In genomic region chr17:50206604-50207293, GRCh38 we compare ENCODE assay signal across 8 cellular contexts. TPM values are rescaled to one million over a fixed set of nuclear protein-coding genes. Genes with fewer than 3 reads are reported as not detected.
DNase-seq lines count a peak whose midpoint lies in the region; ATAC-seq, FAIRE-seq and TF ChIP-seq lines count a peak whose summit lies in the region.

No MANE protein-coding gene starts in this region.

- no peak overlapping the region for H2AK5ac ChIP-seq in mesendoderm (ENCODE audit: low read length)

- peaks cover 0 to 3% of the 10 kb centered on the region in 2 donors for H3K36me3 Mint-ChIP-seq in CD14-positive monocyte

- no peak overlapping the region for H4K5ac ChIP-seq in mesendoderm (ENCODE audit: low read length)

- intact Hi-C loops in ascending aorta (cut with DNase I) (no loop called here), CD14-positive monocyte (cut with micrococcal nuclease) (no loop called here)

- 75% methylated on average over 16 of the region's 18 CpGs for WGBS in A549 (ENCODE audit: missing lambda C conversion rate)
- WGBS in GM23248 (ENCODE audit: low coverage in 1 of 2, low lambda C conversion rate in 2 of 2, missing lambda C conversion rate in 2 of 2), 2 experiments = 8 to 10% methylated on average over 14 to 18 of the region's 18 CpGs
- WGBS in mesendoderm (ENCODE audit: extremely low coverage, insufficient coverage, low lambda C conversion rate) = 100% methylated on average over 2 of the region's 18 CpGs

- 0 out of 3 replicates have a peak overlapping the region, but pooled peaks have one; percentile 3 for H3K4me2 ChIP-seq in A549
- peak overlapping the region; percentile 77 for H3K4me2 ChIP-seq in GM23248 (ENCODE audit: unreplicated experiment)
- no peak overlapping the region for H3K4me2 ChIP-seq in mesendoderm (ENCODE audit: low read length)

- no peak overlapping the region for H3K4me3 ChIP-seq in A549
- H3K4me3 ChIP-seq in GM23248 = peak overlapping the region; percentile 59
- peak overlapping the region in 1 of 2 donors; percentile 35 for H3K4me3 ChIP-seq in ascending aorta
- no peak overlapping the region for H3K4me3 ChIP-seq in mesendoderm (ENCODE audit: low read length)

- TF ChIP-seq EP300 in A549 (IDR thresholded peaks at IDR 0.05) = no peak

- TF ChIP-seq RAD21 in A549 (conservative IDR thresholded peaks at IDR 0.05 in 1 of 2, IDR thresholded peaks at IDR 0.05 in 1 of 2) = no peak

- ATAC-seq in A549 (no peak), GM18909 (IDR thresholded peaks at IDR 0.05; ENCODE audit: poor library complexity, unreplicated experiment) (no peak)

- FAIRE-seq in A549 (lab: Jason Lieb, UNC) = no peak

- no peaks in the 10 kb centered on the region for H4K20me1 ChIP-seq in GM23248 (ENCODE audit: insufficient read depth)

- H3K9ac ChIP-seq in GM23248 = peak overlapping the region; percentile 100
- H3K9ac ChIP-seq in mesendoderm (ENCODE audit: low read length) = peak overlapping the region; percentile 39

- DNase-seq in A549 (ENCODE audit: low read depth in 1 of 2, low spot score in 1 of 2) (no peak), GM23248 (peak; percentile 85), ascending aorta (ENCODE audit: low spot score in 2 of 2) (peak in 1 of 2 donors; percentile 84), mesendoderm (peak; percentile 71), CD14-positive monocyte (ENCODE audit: low spot score) (no peak), middle frontal gyrus (ENCODE audit: extremely low spot score, low spot score) (no peak)
- DNase-seq in effector CD8-positive, alpha-beta T cell (lab: John Stamatoyannopoulos, UW) = no peak

- H3K27me3 Mint-ChIP-seq in CD14-positive monocyte (ENCODE audit: low read depth in 3 of 3) = peaks cover 43 to 74% (median 53%) of the 10 kb centered on the region in 3 donors

- H3K18ac ChIP-seq in mesendoderm (ENCODE audit: low read length) = no peak overlapping the region

- no peak overlapping the region for H2BK5ac ChIP-seq in mesendoderm (ENCODE audit: low read length)

- no peak overlapping the region for H4K8ac ChIP-seq in mesendoderm (ENCODE audit: low read depth, low read length)

- H3K79me2 ChIP-seq in GM23248 (ENCODE audit: insufficient read depth) (peaks cover 64% of the 10 kb centered on the region), mesendoderm (ENCODE audit: control insufficient read depth, insufficient read depth, low read length) (no peaks in the 10 kb centered on the region)

- H3K4me1 Mint-ChIP-seq in CD14-positive monocyte = peaks cover 5% of the 10 kb centered on the region

- H3K4me1 ChIP-seq in A549 = peaks cover 26% of the 10 kb centered on the region
- peaks cover 91% of the 10 kb centered on the region for H3K4me1 ChIP-seq in GM23248 (ENCODE audit: insufficient read depth)
- peaks cover 16 to 40% of the 10 kb centered on the region in 2 donors for H3K4me1 ChIP-seq in ascending aorta
- peaks cover 25% of the 10 kb centered on the region for H3K4me1 ChIP-seq in mesendoderm (ENCODE audit: control insufficient read depth, low read depth, low read length)

- POLR2A ChIA-PET in A549 (lab: Yijun Ruan, JAX) = no interaction called here

- no peak overlapping the region for H2BK15ac ChIP-seq in mesendoderm (replicated peaks; ENCODE audit: low read depth)

- no peak overlapping the region for H3K23ac ChIP-seq in mesendoderm (ENCODE audit: low read length)

- H3K27ac Mint-ChIP-seq in CD14-positive monocyte = no peak overlapping the region

- H3K9me3 ChIP-seq in A549 = no peaks in the 10 kb centered on the region
- H3K9me3 ChIP-seq in GM23248 (ENCODE audit: low read depth) = no peaks in the 10 kb centered on the region
- no peaks in the 10 kb centered on the region for H3K9me3 ChIP-seq in ascending aorta

- H3K56ac ChIP-seq in mesendoderm (ENCODE audit: low read length) = no peak overlapping the region

- peaks cover 0 to 4% (median 0%) of the 10 kb centered on the region in 7 donors for H3K9me3 Mint-ChIP-seq in CD14-positive monocyte

- H3K79me1 ChIP-seq in mesendoderm (ENCODE audit: low read length) = no peaks in the 10 kb centered on the region

- CTCF ChIA-PET in A549 (lab: Yijun Ruan, JAX) = interaction anchor here (0.9 to 31.5 kb wide), 6 partner anchors 9 to 89 kb away, joined by 3 to 1255 read pairs (median 609); partner anchors contain the start of genes SGCA and TMEM92

- no peak overlapping the region for H2BK120ac ChIP-seq in mesendoderm (ENCODE audit: low read depth, low read length)

- in situ Hi-C loops in GM23248 (cut with MboI) = no loop called here

- H3K36me3 ChIP-seq in GM23248 (ENCODE audit: low read depth) = no peaks in the 10 kb centered on the region
- no peaks in the 10 kb centered on the region for H3K36me3 ChIP-seq in ascending aorta
- H3K36me3 ChIP-seq in mesendoderm (ENCODE audit: control insufficient read depth, insufficient read depth, low read length) = no peaks in the 10 kb centered on the region

- peak overlapping the region; percentile 47 for H2AFZ ChIP-seq in GM23248

- TF ChIP-seq CTCF in A549 (IDR thresholded peaks at IDR 0.05) = no peak
- no peak for TF ChIP-seq CTCF in ascending aorta (IDR thresholded peaks at IDR 0.05)
- no peak for TF ChIP-seq CTCF in CD14-positive monocyte (IDR thresholded peaks at IDR 0.05)

- peak overlapping the region in 1 of 2 experiments; percentile 36; a peak in 2 of 6 replicates for H3K27ac ChIP-seq in A549
- peak overlapping the region; percentile 100 for H3K27ac ChIP-seq in GM23248
- H3K27ac ChIP-seq in ascending aorta = peak overlapping the region; percentile 62 to 96
- no peak overlapping the region for H3K27ac ChIP-seq in mesendoderm (ENCODE audit: low read depth, low read length)

- H3K9me2 ChIP-seq in GM23248 (ENCODE audit: insufficient read depth) = no peaks in the 10 kb centered on the region

- no peaks in the 10 kb centered on the region for H3K27me3 ChIP-seq in GM23248 (replicated peaks; ENCODE audit: insufficient read depth)
- H3K27me3 ChIP-seq in ascending aorta = no peaks in the 10 kb centered on the region
- peaks cover 3% of the 10 kb centered on the region for H3K27me3 ChIP-seq in mesendoderm (ENCODE audit: insufficient read depth, low read length, poor library complexity)

- TF ChIP-seq POLR2A in A549 (IDR thresholded peaks at IDR 0.05; ENCODE audit: low read length) = no peak

- H3K4me3 Mint-ChIP-seq in CD14-positive monocyte = peak overlapping the region in 1 of 2 donors; percentile 33

- no peak overlapping the region for H3K4ac ChIP-seq in mesendoderm (ENCODE audit: low read depth, low read length)

- H3F3A ChIP-seq in GM23248 (ENCODE audit: insufficient read depth) = peaks cover 69% of the 10 kb centered on the region

TF ChIP-seq in A549, 52 proteins besides CTCF, POLR2A, EP300 and RAD21:
- TF ChIP-seq NR3C1 (IDR thresholded peaks at IDR 0.05) (no peak), TP53 (CRISPR knock-in tag; IDR thresholded peaks at IDR 0.05) (no peak), RARB (CRISPR knock-in tag; IDR thresholded peaks at IDR 0.05) (no peak), HOXB5 (CRISPR knock-in tag; IDR thresholded peaks at IDR 0.05) (no peak), ZFP36 (IDR thresholded peaks at IDR 0.05; ENCODE audit: borderline replicate concordance, partially characterized antibody) (no peak), HDAC2 (IDR thresholded peaks at IDR 0.05) (no peak), MAX (IDR thresholded peaks at IDR 0.05) (no peak), MAZ (IDR thresholded peaks at IDR 0.05; ENCODE audit: borderline replicate concordance, low read depth, low read length) (no peak), ZSCAN20 (CRISPR knock-in tag; IDR thresholded peaks at IDR 0.05) (no peak), HES2 (IDR thresholded peaks at IDR 0.05) (no peak)

RNA-seq across cellular contexts. Expression of gene COL1A1, which starts 5.3 kb away (rescaled TPM):
- 4.4 and 4.6 TPM in 2 replicates for polyA plus RNA-seq in A549 (2011; rRNA removed)
- 14.2 and 19.6 TPM in 2 replicates for polyA plus RNA-seq in A549 (2012; cell fraction: cytosol; rRNA removed)
- 66.1 and 69.4 TPM in 2 replicates for polyA plus RNA-seq in A549 (2012; cell fraction: nucleus; rRNA removed)
- 18.1 to 34.3 TPM (median 31.6 TPM) in 3 replicates for polyA plus RNA-seq in A549 (2017; fragmentation: RNase III; extraction: RNeasy Plus Mini Kit Qiagen cat#74134 plus additional on column Dnase treatment)
- 10.9 TPM in 2 replicates for polyA minus RNA-seq in A549 (2011; rRNA and poly(A)+ RNA removed)
- total RNA-seq in GM23248 (2014; rRNA removed; shearing (Covaris generic)) = 6,472 and 7,860 TPM in 2 replicates
- 15,283 and 15,653 TPM in 2 replicates for polyA plus RNA-seq in GM23248 (2016; fragmentation: Nextera tagmentation; extraction: Ambion mirVana)
- 547 TPM for total RNA-seq in ascending aorta
- polyA plus RNA-seq in mesendoderm (2013, experiment 1 of 2) = 14.5 TPM
- polyA plus RNA-seq in mesendoderm (2013, experiment 2 of 2) = 15.0 TPM
- not detected for polyA plus RNA-seq in CD14-positive monocyte

RNA-seq across cellular contexts. Expression of gene SGCA, which starts 40.9 kb away (rescaled TPM):
- polyA plus RNA-seq in A549 (2011; rRNA removed) (0.44 and 0.90 TPM in 2 replicates), A549 (2017; fragmentation: RNase III; extraction: RNeasy Plus Mini Kit Qiagen cat#74134 plus additional on column Dnase treatment) (1.5 to 3.4 TPM (median 1.9 TPM) in 3 replicates), GM23248 (2016; fragmentation: Nextera tagmentation; extraction: Ambion mirVana) (1.4 and 1.8 TPM in 2 replicates), CD14-positive monocyte (under 1 TPM; 0.53 to 0.89 TPM)
- 1.8 and 3.2 TPM in 2 replicates for polyA plus RNA-seq in A549 (2012; cell fraction: cytosol; rRNA removed)
- polyA plus RNA-seq in A549 (2012; cell fraction: nucleus; rRNA removed) = 1.2 and 1.9 TPM in 2 replicates
- not detected in 2 replicates for polyA minus RNA-seq in A549 (2011; rRNA and poly(A)+ RNA removed)
- total RNA-seq in GM23248 (2014; rRNA removed; shearing (Covaris generic)) = 1.6 TPM in 1 of 2 replicates, not detected in the other
- total RNA-seq in ascending aorta = 78.5 TPM
- polyA plus RNA-seq in mesendoderm (2013, experiment 1 of 2) = 0.07 TPM
- polyA plus RNA-seq in mesendoderm (2013, experiment 2 of 2) = 0.13 TPM

RNA-seq across cellular contexts. Expression of gene PPP1R9B, which starts 56.3 kb away (rescaled TPM):
- polyA plus RNA-seq in A549 (2011; rRNA removed) (16.8 and 22.0 TPM in 2 replicates), A549 (2017; fragmentation: RNase III; extraction: RNeasy Plus Mini Kit Qiagen cat#74134 plus additional on column Dnase treatment) (32.4 to 40.6 TPM (median 35.8 TPM) in 3 replicates), GM23248 (2016; fragmentation: Nextera tagmentation; extraction: Ambion mirVana) (2.3 and 3.2 TPM in 2 replicates), CD14-positive monocyte (1 to 10 TPM in 1 of 2 donors, under 1 TPM in 1; 0.61 to 1.3 TPM)
- polyA plus RNA-seq in A549 (2012; cell fraction: cytosol; rRNA removed) = 18.9 and 19.4 TPM in 2 replicates
- polyA plus RNA-seq in A549 (2012; cell fraction: nucleus; rRNA removed) = 35.8 and 44.2 TPM in 2 replicates
- polyA minus RNA-seq in A549 (2011; rRNA and poly(A)+ RNA removed) = 25.9 and 27.1 TPM in 2 replicates
- total RNA-seq in GM23248 (2014; rRNA removed; shearing (Covaris generic)) = 62.0 and 69.4 TPM in 2 replicates
- total RNA-seq in ascending aorta = 63.5 TPM
- 2.9 TPM for polyA plus RNA-seq in mesendoderm (2013, experiment 1 of 2)
- polyA plus RNA-seq in mesendoderm (2013, experiment 2 of 2) = 2.9 TPM

Comparison
In these comparisons a context has a peak if more than half of its experiments do, and no peak if none do; other contexts are left out.
1. DNase-seq: peak in GM23248 (single experiment) and mesendoderm (single experiment); none in A549 (0 of 2), CD14-positive monocyte (single experiment), middle frontal gyrus (single experiment) and effector CD8-positive, alpha-beta T cell (single experiment).
2. RNA of gene COL1A1, which starts 5.3 kb away (polyA plus RNA-seq): 15,283 to 15,653 TPM in GM23248; 4.4 to 69.4 TPM in A549 and not detected in CD14-positive monocyte; every median in the first group is over 100 times any median in the second.